9 cellular contexts compared by ENCODE assay signal in the genomic region with DNA sequence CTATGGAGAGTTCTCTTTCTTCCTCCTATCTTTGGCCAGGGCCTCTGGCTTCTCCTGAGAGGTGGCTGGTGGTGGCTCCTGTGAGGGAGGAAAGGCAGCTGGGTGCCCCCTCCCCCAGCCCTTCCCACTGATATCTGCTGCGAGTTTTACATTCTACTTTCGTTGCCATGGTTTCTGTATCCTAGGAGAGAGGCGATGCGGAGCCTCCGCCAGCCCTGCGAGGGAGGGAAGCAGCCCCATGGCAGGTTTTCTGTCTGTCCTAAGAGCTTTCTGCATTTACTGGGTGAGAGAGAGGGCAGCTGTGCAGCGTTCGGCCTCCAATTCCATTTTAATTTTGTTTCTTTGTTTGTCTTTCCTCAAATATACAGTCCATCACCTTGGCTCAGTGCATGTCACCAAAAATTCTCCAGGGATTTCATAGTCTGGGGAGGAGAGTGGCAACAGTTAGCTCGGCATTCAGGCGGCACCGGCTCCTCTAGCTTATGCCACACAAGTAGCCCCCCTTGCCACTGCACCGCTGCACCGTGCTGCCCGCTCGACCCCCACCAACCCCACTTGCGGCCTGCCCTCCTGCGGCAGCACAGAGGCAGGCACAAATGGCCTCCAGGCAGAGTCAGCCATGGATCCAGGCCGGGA. TPM values are rescaled to one million over a fixed set of nuclear protein-coding genes. Genes with fewer than 3 reads are reported as not detected.
DNase-seq lines count a peak whose midpoint lies in the region; ATAC-seq and TF ChIP-seq lines count a peak whose summit lies in the region.
"Had no signal": no experiment of that assay in that cellular context is flagged by ENCODE, and none has a peak within 500 bp of the region (broad histone marks: within the 10 kb centered on the region; RNA-seq: fewer than 3 reads in every experiment).

No MANE protein-coding gene starts in this region.

- intact Hi-C loops in left lung (cut with DNase I) (loop anchor here in 1 of 2 donors (10.0 kb wide), 3 partner anchors 60 to 370 kb away; a partner anchor contains a TSS), stomach (cut with DNase I; ENCODE audit: low total_unique reads) (loop anchor here (10.0 kb wide), 1 partner anchor 120 kb away; a partner anchor contains a TSS), PC-3 (cut with micrococcal nuclease) (no loop called here)

- no peak for TF ChIP-seq EP300 in stomach (IDR thresholded peaks at IDR 0.05)

- 35 to 57% (median 43%) methylated on average over 18 of the region's 18 CpGs for WGBS in stomach, 5 donors

- no peaks in the 10 kb centered on the region for H3K9me3 ChIP-seq in left lung
- H3K9me3 ChIP-seq in stomach, result no peaks in the 10 kb centered on the region
- H3K9me3 ChIP-seq in PC-3 (ENCODE audit: low read length), result no peaks in the 10 kb centered on the region
- H3K9me3 ChIP-seq: SJSA1 had no signal

- CTCF ChIA-PET in PC-3 (lab: Charles Lee), result no interaction called here

- H3F3A ChIP-seq in PC-3 (ENCODE audit: low read length, unreplicated experiment), result no peaks in the 10 kb centered on the region

- no peak for TF ChIP-seq POLR2A in stomach (IDR thresholded peaks at IDR 0.05)

- no peaks in the 10 kb centered on the region for H4K20me1 ChIP-seq in PC-3 (ENCODE audit: low read length)

- H3K4me3 ChIP-seq in left lung (no peak overlapping the region), stomach (peak overlapping the region in 1 of 4 donors; percentile 17), PC-3 (ENCODE audit: low read length) (no peak overlapping the region)
- H3K4me3 ChIP-seq: SJSA1 had no signal

- H3K79me2 ChIP-seq in PC-3 (ENCODE audit: low read length), result no peaks in the 10 kb centered on the region

- H3K27ac ChIP-seq in left lung (peak overlapping the region; percentile 82 to 86), stomach (peak overlapping the region; percentile 88 to 97 (median 95)), PC-3 (ENCODE audit: low read length) (no peak overlapping the region)

- no peak for TF ChIP-seq CTCF in left lung (IDR thresholded peaks at IDR 0.05)
- TF ChIP-seq CTCF in stomach (IDR thresholded peaks at IDR 0.05), result no peak
- TF ChIP-seq CTCF in PC-3 (conservative IDR thresholded peaks at IDR 0.05; ENCODE audit: low read depth, low read length), result no peak

- no peak overlapping the region for H2AFZ ChIP-seq in PC-3 (ENCODE audit: low read length)

- H3K36me3 ChIP-seq in left lung, result peaks cover 0 to 53% of the 10 kb centered on the region in 2 donors
- peaks cover 15 to 48% (median 37%) of the 10 kb centered on the region in 4 donors for H3K36me3 ChIP-seq in stomach
- peaks cover 6% of the 10 kb centered on the region; the same call in 1 of the 2 replicates for H3K36me3 ChIP-seq in PC-3 (ENCODE audit: low read depth, low read length)

- peak; percentile 1 for ATAC-seq in GM21528 (IDR thresholded peaks at IDR 0.05; ENCODE audit: low FRiP score, unreplicated experiment)
- no peak for ATAC-seq in left lung
- ATAC-seq in GM19397 (IDR thresholded peaks at IDR 0.05; ENCODE audit: unreplicated experiment), result no peak
- no peak for ATAC-seq in PC-3

- DNase-seq in NCI-H187 treated with DMSO at 0.1 percent for 48 hours (lab: John Stamatoyannopoulos, UW) (peak; percentile 71), anterior cingulate cortex (lab: John Stamatoyannopoulos, UW) (peak in 47 of 58 donors; percentile 29 to 87 (median 66)), left lung (no peak), stomach (no peak), PC-3 (no peak), NOMO-1 treated with DMSO at 0.1 percent for 48 hours (lab: John Stamatoyannopoulos, UW; ENCODE audit: unreplicated experiment) (no peak)

- H3K27me3 ChIP-seq in left lung, result no peaks in the 10 kb centered on the region
- no peaks in the 10 kb centered on the region for H3K27me3 ChIP-seq in stomach
- H3K27me3 ChIP-seq in PC-3 (ENCODE audit: low read length), result no peaks in the 10 kb centered on the region
- H3K27me3 ChIP-seq: SJSA1 had no signal

- H3K9ac ChIP-seq in PC-3 (ENCODE audit: low read length), result no peak overlapping the region

- no peaks in the 10 kb centered on the region for H3K9me2 ChIP-seq in PC-3 (replicated peaks; ENCODE audit: low read length)

- no TSS peak for BruUV-seq in PC-3 (replicated peaks; lab: Mats Ljungman, UMichigan)

- H3K4me1 ChIP-seq in left lung (peaks cover 58 to 84% of the 10 kb centered on the region in 2 donors), stomach (peaks cover 77 to 81% (median 79%) of the 10 kb centered on the region in 4 donors), PC-3 (ENCODE audit: insufficient read depth, low read length) (peaks cover 15% of the 10 kb centered on the region)

- POLR2A ChIA-PET in PC-3 (lab: Charles Lee; ENCODE audit: unreplicated experiment), result no interaction called here

- H3K4me2 ChIP-seq in PC-3 (ENCODE audit: low read length), result no peak overlapping the region

RNA-seq across cellular contexts. Expression of a gene that starts 20.4 kb away (rescaled TPM):
- total RNA-seq in left lung (10 to 100 TPM; 30.9 to 38.9 TPM), stomach (10 to 100 TPM in 4 of 5 donors, 1 to 10 TPM in 1; 2.3 to 43.2 (median 24.9) TPM), PC-3 (2014; rRNA removed) (25.7 and 30.9 TPM in 2 replicates)
- 10 to 100 TPM; 12.1 to 20.0 (median 16.3) TPM for polyA plus RNA-seq in stomach

Comparison
In these comparisons a context has a peak if more than half of its experiments do, and no peak if none do; other contexts are left out.
1. DNase-seq: peak in NCI-H187 treated with DMSO at 0.1 percent for 48 hours (single experiment) and anterior cingulate cortex (47 of 58); none in left lung (0 of 2), stomach (single experiment), PC-3 (single experiment) and NOMO-1 treated with DMSO at 0.1 percent for 48 hours (single experiment).